Comparison of ENCODE assay signal across 1 cellular context in the genomic region with DNA sequence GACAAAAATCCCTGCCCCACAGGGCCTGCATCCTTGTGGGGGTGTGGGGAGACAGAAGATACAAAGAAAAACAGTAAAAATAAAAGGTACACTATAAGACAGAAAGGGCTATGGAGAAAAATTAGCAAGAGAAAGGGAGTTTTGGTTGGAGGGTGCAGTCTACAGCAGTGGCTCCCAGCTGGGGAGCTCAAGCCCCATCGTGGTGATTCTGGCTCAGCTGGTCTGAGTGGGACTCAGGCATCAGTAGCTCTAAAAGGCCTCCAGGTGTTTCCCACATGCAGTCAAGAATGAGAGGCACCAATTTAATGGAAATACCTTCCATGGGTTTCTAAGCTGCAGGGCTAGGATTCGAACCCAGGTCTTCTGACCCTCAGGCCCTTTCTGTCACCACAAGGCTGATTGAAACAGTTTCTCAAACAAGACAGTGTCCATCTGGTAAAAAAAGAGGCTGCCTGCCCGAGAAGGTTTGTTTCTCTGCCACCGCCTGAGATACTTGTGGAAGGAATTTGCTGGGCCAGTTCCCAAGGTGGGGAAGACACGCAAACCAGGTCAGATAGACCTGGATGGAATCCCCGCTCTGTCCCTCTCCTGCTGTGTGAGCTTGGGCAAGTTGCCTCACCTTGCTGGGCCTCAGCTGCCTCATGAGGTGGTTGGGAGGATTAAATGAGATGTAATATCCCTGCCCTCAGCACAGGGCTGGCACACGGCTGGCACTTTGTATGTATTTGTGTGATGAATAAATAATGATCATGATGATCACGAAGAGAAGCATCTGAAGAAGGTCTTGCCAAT.
TF ChIP-seq lines count a peak whose summit lies in the region.

No MANE protein-coding gene starts in this region.

TF ChIP-seq in GM23338, 12 proteins besides CTCF, POLR2A, EP300 and RAD21 (continued from another document):
- TF ChIP-seq ZNF462 (CRISPR knock-in tag; IDR thresholded peaks at IDR 0.05) = no peak
- TF ChIP-seq ZNF331 (CRISPR knock-in tag; IDR thresholded peaks at IDR 0.05; ENCODE audit: low read depth) = no peak
- TF ChIP-seq CREB1 (CRISPR knock-in tag; IDR thresholded peaks at IDR 0.05; ENCODE audit: low read depth) = no peak
- no peak for TF ChIP-seq ETS1 (IDR thresholded peaks at IDR 0.05)
- TF ChIP-seq REST (IDR thresholded peaks at IDR 0.05; ENCODE audit: unreplicated experiment) = no peak
- no peak for TF ChIP-seq EZH2phosphoT487 (IDR thresholded peaks at IDR 0.05; ENCODE audit: unreplicated experiment)
- TF ChIP-seq ZNF114 (CRISPR knock-in tag; IDR thresholded peaks at IDR 0.05) = no peak
- TF ChIP-seq EZH2 (IDR thresholded peaks at IDR 0.05; ENCODE audit: low read depth, unreplicated experiment) = no peak
- TF ChIP-seq JUNB (IDR thresholded peaks at IDR 0.05; ENCODE audit: unreplicated experiment) = no peak
- TF ChIP-seq POLR2AphosphoS5 (IDR thresholded peaks at IDR 0.05; ENCODE audit: low read depth) = no peak
